Comparison of ENCODE assay signal across 13 cellular contexts in genomic region chr6:6717953-6718352, GRCh38.
DNase-seq lines count a peak whose midpoint lies in the region; ATAC-seq and TF ChIP-seq lines count a peak whose summit lies in the region.
"Had no signal": no experiment of that assay in that cellular context is flagged by ENCODE, and none has a peak within 500 bp of the region (broad histone marks: within the 10 kb centered on the region; RNA-seq: fewer than 3 reads in every experiment).

No MANE protein-coding gene starts in this region.

- intact Hi-C loops in dendritic cell treated with granulocyte-macrophage colony-stimulating factor and Interleukin-4, amounts not matched to agents 40 ng/mL and 50 ng/mL, for 4 days (cut with micrococcal nuclease), result no loop called here
- intact Hi-C loops in lower lobe of right lung (cut with DNase I), result no loop called here

- H3K4me3 ChIP-seq in lower lobe of right lung, result no peak overlapping the region
- H3K4me3 ChIP-seq: tibial artery had no signal

- no peaks in the 10 kb centered on the region for H3K36me3 ChIP-seq in lower lobe of right lung
- H3K36me3 ChIP-seq: tibial artery had no signal

- H3K9me3 Mint-ChIP-seq in dendritic cell treated with granulocyte-macrophage colony-stimulating factor and Interleukin-4, amounts not matched to agents 40 ng/mL and 50 ng/mL, for 4 days, result no peaks in the 10 kb centered on the region
- H3K9me3 Mint-ChIP-seq: CD4-positive, alpha-beta T cell had no signal

- no peaks in the 10 kb centered on the region for H3K27me3 ChIP-seq in lower lobe of right lung (ENCODE audit: low read depth)
- H3K27me3 ChIP-seq: tibial artery had no signal

- peaks cover 87% of the 10 kb centered on the region for H3K4me1 Mint-ChIP-seq in dendritic cell treated with granulocyte-macrophage colony-stimulating factor and Interleukin-4, amounts not matched to agents 40 ng/mL and 50 ng/mL, for 4 days (ENCODE audit: low read depth)

- H3K36me3 Mint-ChIP-seq in dendritic cell treated with granulocyte-macrophage colony-stimulating factor and Interleukin-4, amounts not matched to agents 40 ng/mL and 50 ng/mL, for 4 days (ENCODE audit: low read depth), result peaks cover 72% of the 10 kb centered on the region

- no peak for TF ChIP-seq CTCF in lower lobe of right lung (IDR thresholded peaks at IDR 0.05)

- DNase-seq in CMK (ENCODE audit: low read depth), result peak; percentile 41
- DNase-seq in NCI-H226, result peak; percentile 33
- DNase-seq in lower lobe of right lung, result no peak
- no peak for DNase-seq in GM03348 (ENCODE audit: low spot score)
- no peak for DNase-seq in cerebellar nuclear complex (lab: John Stamatoyannopoulos, UW)
- DNase-seq in NK-92 treated with Interleukin-12 subunit alpha and Interleukin-12 subunit beta, amount 100 ng/mL, for 24 hours (lab: John Stamatoyannopoulos, UW), result no peak
- no peak for DNase-seq in ureter (ENCODE audit: low spot score)
- DNase-seq: CD4-positive, alpha-beta T cell; NCI-H510A; SW 1271 had no signal

- H3K27ac ChIP-seq in lower lobe of right lung, result peak overlapping the region; percentile 59
- H3K27ac ChIP-seq: parathyroid adenoma, tibial artery had no signal

- no peak overlapping the region for H3K4me3 Mint-ChIP-seq in dendritic cell treated with granulocyte-macrophage colony-stimulating factor and Interleukin-4, amounts not matched to agents 40 ng/mL and 50 ng/mL, for 4 days
- H3K4me3 Mint-ChIP-seq: CD4-positive, alpha-beta T cell had no signal

- no peaks in the 10 kb centered on the region for H3K27me3 Mint-ChIP-seq in dendritic cell treated with granulocyte-macrophage colony-stimulating factor and Interleukin-4, amounts not matched to agents 40 ng/mL and 50 ng/mL, for 4 days
- H3K27me3 Mint-ChIP-seq: CD4-positive, alpha-beta T cell had no signal

- peaks cover 44% of the 10 kb centered on the region for H3K4me1 ChIP-seq in lower lobe of right lung
- H3K4me1 ChIP-seq: parathyroid adenoma had no signal

- peak overlapping the region; percentile 90 for H3K27ac Mint-ChIP-seq in dendritic cell treated with granulocyte-macrophage colony-stimulating factor and Interleukin-4, amounts not matched to agents 40 ng/mL and 50 ng/mL, for 4 days
- H3K27ac Mint-ChIP-seq: CD4-positive, alpha-beta T cell had no signal

- peak; percentile 44 to 69 for ATAC-seq in lower lobe of right lung

- H3K9me3 ChIP-seq in lower lobe of right lung, result no peaks in the 10 kb centered on the region
- H3K9me3 ChIP-seq: tibial artery had no signal

Comparison
In these comparisons a context has a peak if more than half of its experiments do, and no peak if none do; other contexts are left out.
1. DNase-seq: peak in CMK (single experiment) and NCI-H226 (single experiment); none in lower lobe of right lung (single experiment), GM03348 (single experiment), cerebellar nuclear complex (0 of 2), NK-92 treated with Interleukin-12 subunit alpha and Interleukin-12 subunit beta, amount 100 ng/mL, for 24 hours (single experiment) and ureter (single experiment).